18 cellular contexts compared by ENCODE assay signal in the genomic region with DNA sequence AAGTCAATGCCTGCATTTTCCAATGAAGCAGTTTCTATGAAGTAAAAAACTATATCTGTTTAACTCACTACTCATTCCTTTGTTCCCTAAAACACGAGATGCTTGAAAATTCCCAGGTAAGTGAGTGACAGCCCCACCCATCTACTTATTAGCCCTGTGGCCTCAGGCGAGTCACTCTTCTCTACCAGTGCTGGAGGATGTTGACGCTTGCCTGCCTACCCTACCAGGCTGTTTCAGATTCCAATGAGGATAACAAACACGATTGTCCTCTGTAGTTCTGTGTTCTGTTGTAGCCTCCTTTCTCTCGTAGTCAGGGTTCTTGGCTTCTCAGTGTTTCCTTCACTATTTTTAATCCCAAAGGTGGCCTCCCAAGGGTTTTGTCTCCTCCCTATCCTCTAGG.
A peak's percentile ranks its signal among the peaks of the same experiment; 100 is the strongest.
DNase-seq lines count a peak whose midpoint lies in the region; ATAC-seq and TF ChIP-seq lines count a peak whose summit lies in the region.
"Had no signal": no experiment of that assay in that cellular context is flagged by ENCODE, and none has a peak within 500 bp of the region (broad histone marks: within the 10 kb centered on the region; RNA-seq: fewer than 3 reads in every experiment).

No MANE protein-coding gene starts in this region.

- H3K4me3 Mint-ChIP-seq in activated naive CD8-positive, alpha-beta T cell treated with anti-CD3 and anti-CD28 coated beads, Interleukin-2, amount 50 U/mL, for 24 hours, result no peak overlapping the region
- H3K4me3 Mint-ChIP-seq: activated CD4-positive, alpha-beta T cell treated with anti-CD3 and anti-CD28 coated beads, Interleukin-2, amount 10 ng/mL, durations not matched to agents 24 days and 14 days; activated T-cell treated with anti-CD3 and anti-CD28 coated beads, Interleukin-2, amount 50 U/mL, for 24 hours; stimulated activated naive CD8-positive, alpha-beta T cell treated with anti-CD3 and anti-CD28 coated beads, Interleukin-15, Interleukin-2, amounts not matched to agents 100 ng/mL and 50 ng/mL, for 24 hours had no signal

- no peaks in the 10 kb centered on the region for H3K9me3 Mint-ChIP-seq in activated naive CD8-positive, alpha-beta T cell treated with anti-CD3 and anti-CD28 coated beads, Interleukin-2, amount 50 U/mL, for 24 hours
- H3K9me3 Mint-ChIP-seq: activated CD4-positive, alpha-beta T cell treated with anti-CD3 and anti-CD28 coated beads, Interleukin-2, amount 10 ng/mL, durations not matched to agents 24 days and 14 days; activated T-cell treated with anti-CD3 and anti-CD28 coated beads, Interleukin-2, amount 50 U/mL, for 24 hours; stimulated activated naive CD8-positive, alpha-beta T cell treated with anti-CD3 and anti-CD28 coated beads, Interleukin-15, Interleukin-2, amounts not matched to agents 100 ng/mL and 50 ng/mL, for 24 hours had no signal

- H3K27ac Mint-ChIP-seq in activated naive CD8-positive, alpha-beta T cell treated with anti-CD3 and anti-CD28 coated beads, Interleukin-2, amount 50 U/mL, for 24 hours, result peak overlapping the region; percentile 28
- H3K27ac Mint-ChIP-seq: activated CD4-positive, alpha-beta T cell treated with anti-CD3 and anti-CD28 coated beads, Interleukin-2, amount 10 ng/mL, durations not matched to agents 24 days and 14 days; activated T-cell treated with anti-CD3 and anti-CD28 coated beads, Interleukin-2, amount 50 U/mL, for 24 hours; stimulated activated naive CD8-positive, alpha-beta T cell treated with anti-CD3 and anti-CD28 coated beads, Interleukin-15, Interleukin-2, amounts not matched to agents 100 ng/mL and 50 ng/mL, for 24 hours had no signal

- H3K4me1 ChIP-seq in left ventricle myocardium inferior, result peaks cover 64% of the 10 kb centered on the region
- H3K4me1 ChIP-seq: HAP-1 had no signal

- intact Hi-C loops in left ventricle myocardium inferior (cut with micrococcal nuclease), result no loop called here
- intact Hi-C loops in Right ventricle myocardium superior (cut with DNase I), result no loop called here
- intact Hi-C loops in left colon (cut with DNase I, micrococcal nuclease), result no loop called here

- no peaks in the 10 kb centered on the region for H3K9me3 ChIP-seq in left ventricle myocardium inferior (replicated peaks)
- H3K9me3 ChIP-seq: HAP-1 had no signal

- DNase-seq in left ventricle myocardium inferior (no peak), Right ventricle myocardium superior (no peak), left colon (no peak), ecto neural progenitor cell (ENCODE audit: low spot score) (no peak), iPS-NIHi11 (ENCODE audit: low spot score) (no peak)
- DNase-seq in activated naive CD8-positive, alpha-beta T cell treated with anti-CD3 and anti-CD28 coated beads, Interleukin-2, amount 50 U/mL, for 24 hours, result no peak
- DNase-seq: activated CD4-positive, alpha-beta T cell treated with anti-CD3 and anti-CD28 coated beads, Interleukin-2, amount 10 ng/mL, durations not matched to agents 24 days and 14 days; activated T-cell treated with anti-CD3 and anti-CD28 coated beads, Interleukin-2, amount 50 U/mL, for 24 hours; Kasumi-1; NCI-H187; NCI-H526 treated with DMSO at 0.1 percent for 48 hours; SHP77; T1000 had no signal

- no peaks in the 10 kb centered on the region for H3K36me3 ChIP-seq in left ventricle myocardium inferior
- H3K36me3 ChIP-seq: HAP-1 had no signal

- peaks cover 22% of the 10 kb centered on the region for H3K4me1 Mint-ChIP-seq in activated naive CD8-positive, alpha-beta T cell treated with anti-CD3 and anti-CD28 coated beads, Interleukin-2, amount 50 U/mL, for 24 hours

- TF ChIP-seq CTCF in left ventricle myocardium inferior (IDR thresholded peaks at IDR 0.05; ENCODE audit: borderline replicate concordance), result no peak

- peak overlapping the region; percentile 90 for H3K27ac ChIP-seq in left ventricle myocardium inferior (replicated peaks)
- H3K27ac ChIP-seq: skin epidermis had no signal

- ATAC-seq in Right ventricle myocardium superior (ENCODE audit: poor library complexity) (no peak), left colon (peak; percentile 42), GM21367 (IDR thresholded peaks at IDR 0.05; ENCODE audit: unreplicated experiment) (no peak), GM21786 (IDR thresholded peaks at IDR 0.05; ENCODE audit: unreplicated experiment) (no peak)
- ATAC-seq in activated naive CD8-positive, alpha-beta T cell treated with anti-CD3 and anti-CD28 coated beads, Interleukin-2, amount 50 U/mL, for 24 hours, result no peak

- H3K36me3 Mint-ChIP-seq in activated naive CD8-positive, alpha-beta T cell treated with anti-CD3 and anti-CD28 coated beads, Interleukin-2, amount 50 U/mL, for 24 hours (ENCODE audit: low read depth), result peaks cover 19% of the 10 kb centered on the region

- H3K27me3 Mint-ChIP-seq in activated naive CD8-positive, alpha-beta T cell treated with anti-CD3 and anti-CD28 coated beads, Interleukin-2, amount 50 U/mL, for 24 hours, result no peaks in the 10 kb centered on the region
- H3K27me3 Mint-ChIP-seq: activated CD4-positive, alpha-beta T cell treated with anti-CD3 and anti-CD28 coated beads, Interleukin-2, amount 10 ng/mL, durations not matched to agents 24 days and 14 days; activated T-cell treated with anti-CD3 and anti-CD28 coated beads, Interleukin-2, amount 50 U/mL, for 24 hours; stimulated activated naive CD8-positive, alpha-beta T cell treated with anti-CD3 and anti-CD28 coated beads, Interleukin-15, Interleukin-2, amounts not matched to agents 100 ng/mL and 50 ng/mL, for 24 hours had no signal

- no peaks in the 10 kb centered on the region for H3K27me3 ChIP-seq in left ventricle myocardium inferior (ENCODE audit: low read depth)

- H3K4me3 ChIP-seq in left ventricle myocardium inferior, result no peak overlapping the region
- H3K4me3 ChIP-seq: HAP-1, skin epidermis had no signal
